Comparison of ENCODE assay signal across 9 cellular contexts in genomic region chr14:96117101-96117897, GRCh38.
A peak's percentile ranks its signal among the peaks of the same experiment; 100 is the strongest.
DNase-seq lines count a peak whose midpoint lies in the region; ATAC-seq and TF ChIP-seq lines count a peak whose summit lies in the region.
"Had no signal": no experiment of that assay in that cellular context is flagged by ENCODE, and none has a peak within 500 bp of the region (broad histone marks: within the 10 kb centered on the region; RNA-seq: fewer than 3 reads in every experiment).

No MANE protein-coding gene starts in this region.

- no peaks in the 10 kb centered on the region for H3K36me3 Mint-ChIP-seq in activated naive CD8-positive, alpha-beta T cell treated with anti-CD3 and anti-CD28 coated beads, Interleukin-2, amount 50 U/mL, for 24 hours (ENCODE audit: low read depth)
- peaks cover 4% of the 10 kb centered on the region for H3K36me3 Mint-ChIP-seq in osteocyte (ENCODE audit: unreplicated experiment)

- ATAC-seq in activated naive CD8-positive, alpha-beta T cell treated with anti-CD3 and anti-CD28 coated beads, Interleukin-2, amount 50 U/mL, for 24 hours = peak; percentile 55
- no peak for ATAC-seq in GM19351 (IDR thresholded peaks at IDR 0.05; ENCODE audit: unreplicated experiment)

- no peak overlapping the region for H3K27ac ChIP-seq in colonic mucosa

- H3K4me1 Mint-ChIP-seq in activated naive CD8-positive, alpha-beta T cell treated with anti-CD3 and anti-CD28 coated beads, Interleukin-2, amount 50 U/mL, for 24 hours = peaks cover 27% of the 10 kb centered on the region
- peaks cover 41% of the 10 kb centered on the region for H3K4me1 Mint-ChIP-seq in osteocyte (ENCODE audit: unreplicated experiment)

- H3K27me3 ChIP-seq in colonic mucosa = no peaks in the 10 kb centered on the region

- H3K9me3 ChIP-seq in colonic mucosa = no peaks in the 10 kb centered on the region

- no peak overlapping the region for H3K4me3 Mint-ChIP-seq in activated naive CD8-positive, alpha-beta T cell treated with anti-CD3 and anti-CD28 coated beads, Interleukin-2, amount 50 U/mL, for 24 hours
- no peak overlapping the region for H3K4me3 Mint-ChIP-seq in osteocyte (ENCODE audit: unreplicated experiment)

- intact Hi-C loops in colonic mucosa (cut with DNase I) = no loop called here

- H3K4me3 ChIP-seq in colonic mucosa = no peak overlapping the region

- DNase-seq in SIG-M5 treated with dmso at 0.1 percent for 504 hours (lab: John Stamatoyannopoulos, UW; ENCODE audit: unreplicated experiment) = peak; percentile 38
- no peak for DNase-seq in SIG-M5 (lab: John Stamatoyannopoulos, UW)
- DNase-seq in NCI-H2029 (lab: John Stamatoyannopoulos, UW) = peak; percentile 13
- DNase-seq in activated naive CD8-positive, alpha-beta T cell treated with anti-CD3 and anti-CD28 coated beads, Interleukin-2, amount 50 U/mL, for 24 hours = no peak
- DNase-seq in osteocyte (ENCODE audit: extremely low spot score, unreplicated experiment) = no peak
- no peak for DNase-seq in colonic mucosa
- no peak for DNase-seq in UCSD-AML1 (lab: John Stamatoyannopoulos, UW; ENCODE audit: unreplicated experiment)
- DNase-seq: ACHN had no signal

- H3K4me1 ChIP-seq in colonic mucosa = no peaks in the 10 kb centered on the region

- no peaks in the 10 kb centered on the region for H3K27me3 Mint-ChIP-seq in activated naive CD8-positive, alpha-beta T cell treated with anti-CD3 and anti-CD28 coated beads, Interleukin-2, amount 50 U/mL, for 24 hours
- peaks cover 5% of the 10 kb centered on the region for H3K27me3 Mint-ChIP-seq in osteocyte (ENCODE audit: unreplicated experiment)

- no peaks in the 10 kb centered on the region for H3K36me3 ChIP-seq in colonic mucosa

- no peak overlapping the region for H3K9ac ChIP-seq in colonic mucosa (ENCODE audit: low read depth in 2 of 2, low read length in 2 of 2)

- peak; percentile 38 for TF ChIP-seq CTCF in osteocyte (IDR thresholded peaks at IDR 0.05)
- no peak for TF ChIP-seq CTCF in colonic mucosa (IDR thresholded peaks at IDR 0.05)

- H3K9me3 Mint-ChIP-seq in activated naive CD8-positive, alpha-beta T cell treated with anti-CD3 and anti-CD28 coated beads, Interleukin-2, amount 50 U/mL, for 24 hours = peaks cover 7% of the 10 kb centered on the region
- peaks cover 12% of the 10 kb centered on the region for H3K9me3 Mint-ChIP-seq in osteocyte (ENCODE audit: unreplicated experiment)

- H3K27ac Mint-ChIP-seq in activated naive CD8-positive, alpha-beta T cell treated with anti-CD3 and anti-CD28 coated beads, Interleukin-2, amount 50 U/mL, for 24 hours = peak overlapping the region; percentile 57
- peak overlapping the region; percentile 13 for H3K27ac Mint-ChIP-seq in osteocyte (ENCODE audit: unreplicated experiment)

Comparison
In these comparisons a context has a peak if more than half of its experiments do, and no peak if none do; other contexts are left out.
1. DNase-seq: peak in SIG-M5 treated with dmso at 0.1 percent for 504 hours (single experiment) and NCI-H2029 (single experiment); none in SIG-M5 (single experiment), activated naive CD8-positive, alpha-beta T cell treated with anti-CD3 and anti-CD28 coated beads, Interleukin-2, amount 50 U/mL, for 24 hours (single experiment), osteocyte (single experiment), colonic mucosa (single experiment) and UCSD-AML1 (single experiment).